Comparison of ENCODE assay signal across 1 cellular context in genomic region chr22:38487946-38488345, GRCh38.
A peak's percentile ranks its signal among the peaks of the same experiment; 100 is the strongest.
TF ChIP-seq lines count a peak whose summit lies in the region.

No MANE protein-coding gene starts in this region.

TF ChIP-seq in HEK293, 187 proteins besides CTCF, POLR2A, EP300 and RAD21 (continued from another document):
- TF ChIP-seq ZNF629 (tag by site-specific recombination; IDR thresholded peaks at IDR 0.05): 0 out of 2 replicates have a peak, but pooled peaks have one; percentile 17
- TF ChIP-seq ZNF677 (tag by site-specific recombination; IDR thresholded peaks at IDR 0.05): no peak
- TF ChIP-seq, protein P1, sequence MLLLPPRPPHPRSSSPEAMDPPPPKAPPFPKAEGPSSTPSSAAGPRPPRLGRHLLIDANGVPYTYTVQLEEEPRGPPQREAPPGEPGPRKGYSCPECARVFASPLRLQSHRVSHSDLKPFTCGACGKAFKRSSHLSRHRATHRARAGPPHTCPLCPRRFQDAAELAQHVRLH (tag by site-specific recombination; IDR thresholded peaks at IDR 0.05): no peak
- no peak for TF ChIP-seq ZBTB17 (tag by site-specific recombination; IDR thresholded peaks at IDR 0.05)
TF ChIP-seq in HEK293: peak in this region for 4.
